11 cellular contexts compared by ENCODE assay signal in the genomic region with DNA sequence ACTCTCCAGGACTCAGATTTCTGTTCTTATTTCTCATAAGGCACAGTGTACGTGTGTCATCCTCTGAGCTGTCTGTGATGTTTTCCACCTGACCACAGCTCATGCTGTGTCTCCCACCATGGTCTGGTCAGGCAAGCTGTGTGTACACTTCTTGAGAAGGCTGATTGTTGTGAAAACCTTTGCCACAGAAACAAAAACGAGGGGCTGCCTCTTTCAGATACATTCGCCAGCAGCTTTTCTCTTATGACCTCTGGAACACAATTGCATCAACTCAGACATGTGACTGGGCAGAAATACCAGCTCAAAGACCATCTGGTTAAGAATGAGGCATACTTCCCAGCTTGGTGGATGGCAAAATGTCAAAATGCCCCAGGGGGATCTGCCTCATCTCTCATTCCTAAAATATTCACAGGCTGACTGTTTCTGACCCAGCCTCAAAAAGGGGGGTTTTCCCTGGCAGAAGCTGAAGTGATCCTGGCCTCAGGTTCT. TPM values are rescaled to one million over a fixed set of nuclear protein-coding genes. Genes with fewer than 3 reads are reported as not detected.
DNase-seq lines count a peak whose midpoint lies in the region; ATAC-seq, FAIRE-seq and TF ChIP-seq lines count a peak whose summit lies in the region.
"Had no signal": no experiment of that assay in that cellular context is flagged by ENCODE, and none has a peak within 500 bp of the region (broad histone marks: within the 10 kb centered on the region; RNA-seq: fewer than 3 reads in every experiment).

No MANE protein-coding gene starts in this region.

- peak overlapping the region; percentile 67 for H3K4me3 Mint-ChIP-seq in HFFc6
- H3K4me3 Mint-ChIP-seq in WTC11 = no peak overlapping the region
- H3K4me3 Mint-ChIP-seq: effector memory CD8-positive, alpha-beta T cell; nephron had no signal

- H3K36me3 ChIP-seq in ascending aorta = no peaks in the 10 kb centered on the region

- peaks cover 47% of the 10 kb centered on the region for H3K4me1 Mint-ChIP-seq in HFFc6 (ENCODE audit: low read depth)
- no peaks in the 10 kb centered on the region for H3K4me1 Mint-ChIP-seq in WTC11
- H3K4me1 Mint-ChIP-seq: nephron had no signal

- FAIRE-seq in A549 (lab: Jason Lieb, UNC) = no peak

- TF ChIP-seq EP300 in A549 (IDR thresholded peaks at IDR 0.05) = no peak; a peak in 1 of 5 replicates

- intact Hi-C loops in ascending aorta (cut with DNase I) = no loop called here

- peaks cover 20% of the 10 kb centered on the region for H3K36me3 Mint-ChIP-seq in HFFc6 (ENCODE audit: low read depth)
- peaks cover 16% of the 10 kb centered on the region for H3K36me3 Mint-ChIP-seq in WTC11

- H3K4me1 ChIP-seq in A549 (peaks cover 21% of the 10 kb centered on the region), ascending aorta (no peaks in the 10 kb centered on the region)

- H3K4me2 ChIP-seq in A549 = peak overlapping the region; percentile 56

- peak overlapping the region; percentile 95 for H3K27ac Mint-ChIP-seq in HFFc6
- H3K27ac Mint-ChIP-seq in WTC11 = no peak overlapping the region
- H3K27ac Mint-ChIP-seq: effector memory CD8-positive, alpha-beta T cell; nephron had no signal

- H3K9me3 ChIP-seq in A549 (no peaks in the 10 kb centered on the region; the same call in 2 of the 3 replicates), ascending aorta (no peaks in the 10 kb centered on the region)

- peaks cover 13% of the 10 kb centered on the region for H3K9me3 Mint-ChIP-seq in HFFc6
- H3K9me3 Mint-ChIP-seq in WTC11 = peaks cover 43% of the 10 kb centered on the region
- H3K9me3 Mint-ChIP-seq: effector memory CD8-positive, alpha-beta T cell had no signal

- ATAC-seq in A549 (peak; percentile 82 to 88), WTC11 (no peak), HG02571 (IDR thresholded peaks at IDR 0.05; ENCODE audit: unreplicated experiment) (no peak), GM21786 (IDR thresholded peaks at IDR 0.05; ENCODE audit: unreplicated experiment) (no peak)
- ATAC-seq: effector memory CD8-positive, alpha-beta T cell had no signal

- TF ChIP-seq CTCF in A549 (IDR thresholded peaks at IDR 0.05) (no peak), HFFc6 (IDR thresholded peaks at IDR 0.05) (no peak), WTC11 (IDR thresholded peaks at IDR 0.05) (no peak), ascending aorta (IDR thresholded peaks at IDR 0.05) (no peak), coronary artery (IDR thresholded peaks at IDR 0.05) (no peak)

- WGBS in A549 (ENCODE audit: missing lambda C conversion rate) = 20% methylated on average over 3 of the region's 3 CpGs

- no peak for TF ChIP-seq RAD21 in A549 (conservative IDR thresholded peaks at IDR 0.05 in 1 of 2, IDR thresholded peaks at IDR 0.05 in 1 of 2)

- POLR2A ChIA-PET in A549 (lab: Yijun Ruan, JAX) (interaction anchor here (0.8 kb wide), 1 partner anchor 45 kb away, joined by 5 read pairs; no protein-coding TSS in a partner anchor), WTC11 (lab: Charles Lee) (no interaction called here)

- H3K27me3 Mint-ChIP-seq in HFFc6 (ENCODE audit: insufficient read depth) (no peaks in the 10 kb centered on the region; the same call in 1 of the 2 replicates), WTC11 (ENCODE audit: low read depth) (no peaks in the 10 kb centered on the region; the same call in 1 of the 2 replicates)

- no peak for TF ChIP-seq POLR2A in A549 (IDR thresholded peaks at IDR 0.05; ENCODE audit: low read length)

- H3K4me3 ChIP-seq in A549 (no peak overlapping the region), ascending aorta (no peak overlapping the region), coronary artery (no peak overlapping the region)

- no peaks in the 10 kb centered on the region for H3K27me3 ChIP-seq in ascending aorta

- CTCF ChIA-PET in A549 (lab: Yijun Ruan, JAX) (interaction anchor here (1.2 kb wide), 1 partner anchor 186 kb away, joined by 3 read pairs; no protein-coding TSS in a partner anchor), WTC11 (lab: Charles Lee) (no interaction called here)

- DNase-seq in A549 (ENCODE audit: low read depth in 1 of 2, low spot score in 1 of 2) = peak; percentile 17 to 55
- peak; percentile 97 for DNase-seq in HFFc6
- no peak for DNase-seq in WTC11 (ENCODE audit: low spot score)
- DNase-seq in islet precursor cell = peak; percentile 87
- no peak for DNase-seq in ascending aorta (ENCODE audit: low spot score in 2 of 2)
- no peak for DNase-seq in coronary artery (ENCODE audit: low spot score)
- DNase-seq: effector memory CD8-positive, alpha-beta T cell had no signal

- H3K27ac ChIP-seq in A549 (peak overlapping the region; percentile 68 to 78), ascending aorta (no peak overlapping the region), coronary artery (no peak overlapping the region)
- H3K27ac ChIP-seq: HL-60 had no signal

TF ChIP-seq in A549, 52 proteins besides CTCF, POLR2A, EP300 and RAD21 (continues in another document):
- TF ChIP-seq JUNB (IDR thresholded peaks at IDR 0.05) = peak; percentile 60
- no peak for TF ChIP-seq RNF2 (IDR thresholded peaks at IDR 0.05; ENCODE audit: borderline replicate concordance, low read depth)
- TF ChIP-seq, protein P1, sequence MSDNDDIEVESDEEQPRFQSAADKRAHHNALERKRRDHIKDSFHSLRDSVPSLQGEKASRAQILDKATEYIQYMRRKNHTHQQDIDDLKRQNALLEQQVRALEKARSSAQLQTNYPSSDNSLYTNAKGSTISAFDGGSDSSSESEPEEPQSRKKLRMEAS (IDR thresholded peaks at IDR 0.05) = peak; percentile 48; the same call in 1 of the 2 replicates
- peak; percentile 26 to 29; a peak in 1 of 5 replicates for TF ChIP-seq JUN (IDR thresholded peaks at IDR 0.05)
- peak in 1 of 2 experiments; percentile 63; a peak in 2 of 4 replicates for TF ChIP-seq CEBPB (IDR thresholded peaks at IDR 0.05)
- TF ChIP-seq HOXA7 (CRISPR knock-in tag; IDR thresholded peaks at IDR 0.05) = no peak
- TF ChIP-seq CHD2 (IDR thresholded peaks at IDR 0.05; ENCODE audit: low read length, partially characterized antibody) = no peak
- TF ChIP-seq FOSL2 (IDR thresholded peaks at IDR 0.05) = no peak
- peak; percentile 47; the same call in 1 of the 2 replicates for TF ChIP-seq FOSL2 (CRISPR knock-in tag; IDR thresholded peaks at IDR 0.05)
- TF ChIP-seq, protein P2, sequence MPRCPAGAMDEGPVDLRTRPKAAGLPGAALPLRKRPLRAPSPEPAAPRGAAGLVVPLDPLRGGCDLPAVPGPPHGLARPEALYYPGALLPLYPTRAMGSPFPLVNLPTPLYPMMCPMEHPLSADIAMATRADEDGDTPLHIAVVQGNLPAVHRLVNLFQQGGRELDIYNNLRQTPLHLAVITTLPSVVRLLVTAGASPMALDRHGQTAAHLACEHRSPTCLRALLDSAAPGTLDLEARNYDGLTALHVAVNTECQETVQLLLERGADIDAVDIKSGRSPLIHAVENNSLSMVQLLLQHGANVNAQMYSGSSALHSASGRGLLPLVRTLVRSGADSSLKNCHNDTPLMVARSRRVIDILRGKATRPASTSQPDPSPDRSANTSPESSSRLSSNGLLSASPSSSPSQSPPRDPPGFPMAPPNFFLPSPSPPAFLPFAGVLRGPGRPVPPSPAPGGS (IDR thresholded peaks at IDR 0.05) = no peak
- TF ChIP-seq GATA3 (IDR thresholded peaks at IDR 0.05; ENCODE audit: borderline replicate concordance) = peak; percentile 16; the same call in 1 of the 2 replicates
- no peak for TF ChIP-seq TP53 (CRISPR knock-in tag; IDR thresholded peaks at IDR 0.05)

TF ChIP-seq in WTC11, 78 proteins besides CTCF, POLR2A, EP300 and RAD21:
- TF ChIP-seq ZNF396 (CRISPR knock-in tag; IDR thresholded peaks at IDR 0.05; ENCODE audit: borderline replicate concordance) (no peak), GABPB1 (CRISPR knock-in tag; IDR thresholded peaks at IDR 0.05) (peak; percentile 73)

RNA-seq across cellular contexts. Expression of a gene that starts 46.1 kb away (rescaled TPM):
- polyA plus RNA-seq in A549 (2011; rRNA removed) = 48.1 and 48.2 TPM in 2 replicates
- 19.2 and 21.0 TPM in 2 replicates for polyA plus RNA-seq in A549 (2012; cell fraction: cytosol; rRNA removed)
- 5.0 and 7.3 TPM in 2 replicates for polyA plus RNA-seq in A549 (2012; cell fraction: nucleus; rRNA removed)
- polyA plus RNA-seq in A549 (2017; fragmentation: RNase III; extraction: RNeasy Plus Mini Kit Qiagen cat#74134 plus additional on column Dnase treatment) = 105 to 128 TPM (median 124 TPM) in 3 replicates
- 4.4 and 5.9 TPM in 2 replicates for polyA minus RNA-seq in A549 (2011; rRNA and poly(A)+ RNA removed)
- total RNA-seq in HFFc6 (2021; fragmentation: NEBNext Ultra II Directional; extraction: Animal tissue kit (Norgen Biotek cat#: 25700)) = 100 to 1,000 TPM; 116 to 185 (median 129) TPM
- total RNA-seq in WTC11 (2021) = 68.2 to 70.9 TPM (median 70.0 TPM) in 3 replicates
- total RNA-seq in ascending aorta = 16.5 TPM

Comparison
In these comparisons a context has a peak if more than half of its experiments do, and no peak if none do; other contexts are left out.
1. ATAC-seq: peak in A549 (2 of 2); none in WTC11 (single experiment), HG02571 (single experiment) and GM21786 (single experiment).
2. DNase-seq: peak in A549 (2 of 2), HFFc6 (single experiment) and islet precursor cell (single experiment); none in WTC11 (single experiment), ascending aorta (0 of 2) and coronary artery (single experiment).
3. H3K27ac ChIP-seq: peak in A549 (2 of 2); none in ascending aorta (0 of 2) and coronary artery (0 of 2).